Comparison of ENCODE assay signal across 11 cellular contexts in the genomic region with DNA sequence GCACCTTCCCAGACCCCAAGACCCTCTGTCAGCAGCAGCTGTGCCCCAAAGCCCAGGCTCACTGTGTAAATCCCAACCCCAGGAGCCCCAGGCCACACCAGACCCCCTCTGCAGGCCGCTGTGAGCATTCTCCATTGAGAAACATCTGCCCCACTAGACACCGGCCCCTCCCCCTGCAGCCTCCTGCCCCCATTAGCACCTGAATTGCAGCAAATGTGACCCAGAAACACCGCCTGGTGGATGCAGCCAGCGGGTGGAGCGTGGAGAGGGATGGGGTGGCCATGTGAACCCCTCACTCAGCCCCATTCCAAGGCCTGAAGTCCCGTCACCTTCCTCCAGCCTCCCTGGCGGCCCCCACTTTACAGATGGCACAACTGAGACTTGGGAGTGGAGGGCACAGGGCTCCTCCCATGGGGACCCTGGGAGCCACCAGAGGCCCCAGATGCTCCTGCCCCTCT. TPM values are rescaled to one million over a fixed set of nuclear protein-coding genes. Genes with fewer than 3 reads are reported as not detected.
A peak's percentile ranks its signal among the peaks of the same experiment; 100 is the strongest.
DNase-seq lines count a peak whose midpoint lies in the region; ATAC-seq and TF ChIP-seq lines count a peak whose summit lies in the region.
"Had no signal": no experiment of that assay in that cellular context is flagged by ENCODE, and none has a peak within 500 bp of the region (broad histone marks: within the 10 kb centered on the region; RNA-seq: fewer than 3 reads in every experiment).

No MANE protein-coding gene starts in this region.

- H3K4me1 Mint-ChIP-seq in endodermal cell, result peaks cover 14% of the 10 kb centered on the region
- peaks cover 15% of the 10 kb centered on the region for H3K4me1 Mint-ChIP-seq in activated naive CD4-positive, alpha-beta T cell treated with anti-CD3 and anti-CD28 coated beads for 36 hours (ENCODE audit: low read depth)

- no peak overlapping the region for H2AK5ac ChIP-seq in trophoblast cell (ENCODE audit: low read length)

- H3K14ac ChIP-seq in trophoblast cell (ENCODE audit: low read length), result peak overlapping the region; percentile 7

- CTCF ChIA-PET in activated naive CD4-positive, alpha-beta T cell treated with anti-CD3 and anti-CD28 coated beads for 36 hours (lab: Charles Lee), result interaction anchor here (0.6 kb wide), 1 partner anchor 63 kb away, joined by 3 read pairs; no protein-coding TSS in a partner anchor

- 72 to 84% methylated on average over 4 to 7 of the region's 7 CpGs for WGBS in endodermal cell (ENCODE audit: insufficient coverage in 1 of 2, insufficient read length in 1 of 2), 2 experiments
- WGBS in trophoblast cell (ENCODE audit: extremely low coverage, insufficient coverage, insufficient read length), result no CpG with 5 or more reads among the region's 7 CpGs

- H3K4me3 Mint-ChIP-seq in endodermal cell, result peak overlapping the region; percentile 77
- no peak overlapping the region for H3K4me3 Mint-ChIP-seq in activated naive CD4-positive, alpha-beta T cell treated with anti-CD3 and anti-CD28 coated beads for 36 hours

- H3K9me3 ChIP-seq in DND-41 (ENCODE audit: insufficient read depth, low read length, severe bottlenecking), result no peaks in the 10 kb centered on the region
- H3K9me3 ChIP-seq in endodermal cell (ENCODE audit: control insufficient read depth, low read length), result no peaks in the 10 kb centered on the region
- no peaks in the 10 kb centered on the region for H3K9me3 ChIP-seq in trophoblast cell (ENCODE audit: insufficient read depth, low read depth, low read length)

- peaks cover 60% of the 10 kb centered on the region for H4K20me1 ChIP-seq in DND-41 (ENCODE audit: insufficient read depth, low read length)

- no peak overlapping the region for H3K27ac Mint-ChIP-seq in endodermal cell
- no peak overlapping the region for H3K27ac Mint-ChIP-seq in activated naive CD4-positive, alpha-beta T cell treated with anti-CD3 and anti-CD28 coated beads for 36 hours

- peak overlapping the region; percentile 92 for H3K4me2 ChIP-seq in DND-41 (ENCODE audit: insufficient read depth, low read length)
- peak overlapping the region; percentile 91 for H3K4me2 ChIP-seq in trophoblast cell (ENCODE audit: low read length)

- intact Hi-C loops in activated naive CD4-positive, alpha-beta T cell treated with anti-CD3 and anti-CD28 coated beads for 36 hours (cut with micrococcal nuclease), result loop anchor here (10.0 kb wide), 1 partner anchor 258 kb away; the partner anchor contains the start of gene PAM16

- H3K18ac ChIP-seq in trophoblast cell (ENCODE audit: low read length), result no peak overlapping the region

- no peak overlapping the region for H3K23ac ChIP-seq in trophoblast cell (ENCODE audit: low read length)

- no peaks in the 10 kb centered on the region for H3K27me3 Mint-ChIP-seq in endodermal cell (ENCODE audit: insufficient read depth)
- H3K27me3 Mint-ChIP-seq in activated naive CD4-positive, alpha-beta T cell treated with anti-CD3 and anti-CD28 coated beads for 36 hours (ENCODE audit: low read depth), result no peaks in the 10 kb centered on the region

- H2BK120ac ChIP-seq in trophoblast cell (ENCODE audit: insufficient read depth, low read length, poor library complexity), result no peak overlapping the region

- no peak overlapping the region for H2BK5ac ChIP-seq in trophoblast cell (ENCODE audit: low read depth, low read length, poor library complexity)

- no peak overlapping the region for H2BK12ac ChIP-seq in trophoblast cell (ENCODE audit: low read length)

- H3K4me1 ChIP-seq in DND-41 (ENCODE audit: insufficient read depth, low read length) (peaks cover 40% of the 10 kb centered on the region), endodermal cell (ENCODE audit: control insufficient read depth, insufficient read depth, low read length) (peaks cover 7% of the 10 kb centered on the region), trophoblast cell (ENCODE audit: control insufficient read depth in 1 of 2, insufficient read depth in 2 of 2, low read length in 2 of 2) (peaks cover 16 to 30% of the 10 kb centered on the region in 2 experiments)

- H3K4me3 ChIP-seq in DND-41 (ENCODE audit: low read depth in 1 of 2, low read length in 2 of 2) (peak overlapping the region in 1 of 2 experiments; percentile 66; a peak in 2 of 4 replicates), endodermal cell (ENCODE audit: low read length) (peak overlapping the region; percentile 93), trophoblast cell (ENCODE audit: low read depth, low read length) (no peak overlapping the region)

- H3K36me3 Mint-ChIP-seq in endodermal cell (ENCODE audit: low read depth), result peaks cover 3% of the 10 kb centered on the region
- no peaks in the 10 kb centered on the region for H3K36me3 Mint-ChIP-seq in activated naive CD4-positive, alpha-beta T cell treated with anti-CD3 and anti-CD28 coated beads for 36 hours (ENCODE audit: low read depth)

- H4K91ac ChIP-seq in trophoblast cell (ENCODE audit: low read depth, low read length), result no peak overlapping the region

- H4K12ac ChIP-seq in trophoblast cell (ENCODE audit: low read depth, low read length), result no peak overlapping the region

- H3K79me2 ChIP-seq in DND-41 (ENCODE audit: insufficient read depth, low read length) (peaks cover 63% of the 10 kb centered on the region), trophoblast cell (ENCODE audit: control insufficient read depth, insufficient read depth, low read length, poor library complexity) (peaks cover 32% of the 10 kb centered on the region)

- H3K36me3 ChIP-seq in DND-41 (ENCODE audit: insufficient read depth, low read length) (peaks cover 33% of the 10 kb centered on the region), endodermal cell (ENCODE audit: control insufficient read depth, insufficient read depth, low read length) (peaks cover 4% of the 10 kb centered on the region), trophoblast cell (ENCODE audit: control insufficient read depth in 1 of 2, insufficient read depth in 2 of 2, low read length in 2 of 2) (peaks cover 27 to 29% of the 10 kb centered on the region in 2 experiments)

- H3K79me1 ChIP-seq in trophoblast cell (ENCODE audit: low read length), result peaks cover 27% of the 10 kb centered on the region

- TF ChIP-seq CTCF in DND-41 (IDR thresholded peaks at IDR 0.05; ENCODE audit: borderline replicate concordance, extremely low read depth, low read length, poor library complexity, severe bottlenecking) (peak; percentile 10), endodermal cell (conservative IDR thresholded peaks at IDR 0.05) (peak; percentile 67)

- H3K4ac ChIP-seq in trophoblast cell (ENCODE audit: low read depth, low read length), result peak overlapping the region; percentile 68

- DNase-seq in DND-41, result no peak
- DNase-seq in NAMALWA (ENCODE audit: low spot score), result peak; percentile 68
- DNase-seq in endodermal cell, result peak; percentile 87
- no peak for DNase-seq in trophoblast cell
- DNase-seq in DMS53 (lab: John Stamatoyannopoulos, UW), result no peak
- no peak for DNase-seq in NCI-H446 (lab: John Stamatoyannopoulos, UW)
- DNase-seq in activated naive CD4-positive, alpha-beta T cell treated with anti-CD3 and anti-CD28 coated beads for 36 hours, result no peak
- DNase-seq: activated CD8-positive, alpha-beta memory T cell treated with anti-CD3 and anti-CD28 coated beads, Interleukin-2, amount 50 U/mL, for 48 hours; NCI-H1417; stimulated activated naive CD4-positive, alpha-beta T cell had no signal

- no peaks in the 10 kb centered on the region for H3K9me3 Mint-ChIP-seq in endodermal cell
- no peaks in the 10 kb centered on the region for H3K9me3 Mint-ChIP-seq in activated naive CD4-positive, alpha-beta T cell treated with anti-CD3 and anti-CD28 coated beads for 36 hours

- no peak for ATAC-seq in DND-41 (ENCODE audit: insufficient read depth, low read depth)
- ATAC-seq in GM21526 (IDR thresholded peaks at IDR 0.05; ENCODE audit: low FRiP score, unreplicated experiment), result no peak

- H3K27me3 ChIP-seq in DND-41 (ENCODE audit: insufficient read depth, low read length, poor library complexity) (no peaks in the 10 kb centered on the region), endodermal cell (ENCODE audit: control insufficient read depth, insufficient read depth, low read length, poor library complexity, severe bottlenecking) (no peaks in the 10 kb centered on the region), trophoblast cell (ENCODE audit: insufficient read depth, low read length) (no peaks in the 10 kb centered on the region)

- H3K27ac ChIP-seq in DND-41 (ENCODE audit: low read length) (no peak overlapping the region), endodermal cell (ENCODE audit: low read depth, low read length) (no peak overlapping the region), trophoblast cell (ENCODE audit: low read depth, low read length) (peak overlapping the region; percentile 38)

- H3K9ac ChIP-seq in DND-41 (ENCODE audit: low read depth, low read length) (peak overlapping the region; percentile 82; the same call in 1 of the 2 replicates), endodermal cell (ENCODE audit: extremely low read depth, low read length, poor library complexity, severe bottlenecking) (no peak overlapping the region), trophoblast cell (ENCODE audit: low read length) (no peak overlapping the region)

- H2AFZ ChIP-seq in DND-41 (ENCODE audit: low read depth, low read length) (no peak overlapping the region), trophoblast cell (ENCODE audit: insufficient read depth, low read length, poor library complexity) (no peak overlapping the region)

- H4K8ac ChIP-seq in trophoblast cell (ENCODE audit: low read depth, low read length), result no peak overlapping the region

RNA-seq across cellular contexts. Expression of gene UBALD1, which starts 2.2 kb away (rescaled TPM):
- total RNA-seq in endodermal cell, result 10 to 100 TPM; 46.8 to 49.6 TPM
- polyA plus RNA-seq in endodermal cell (2013, experiment 1 of 2), result 28.8 TPM
- 24.7 TPM for polyA plus RNA-seq in endodermal cell (2013, experiment 2 of 2)
- polyA plus RNA-seq in trophoblast cell (2013), result 52.8 and 57.6 TPM in 2 replicates
- total RNA-seq in activated naive CD4-positive, alpha-beta T cell treated with anti-CD3 and anti-CD28 coated beads for 36 hours, result 1 to 10 TPM; 8.5 to 9.3 TPM

RNA-seq across cellular contexts. Expression of gene MGRN1, which starts 12.1 kb away (rescaled TPM):
- 10 to 100 TPM; 66.9 to 71.4 TPM for total RNA-seq in endodermal cell
- polyA plus RNA-seq in endodermal cell (2013, experiment 1 of 2), result 52.3 TPM
- polyA plus RNA-seq in endodermal cell (2013, experiment 2 of 2), result 45.0 TPM
- polyA plus RNA-seq in trophoblast cell (2013), result 52.1 and 52.4 TPM in 2 replicates
- total RNA-seq in activated naive CD4-positive, alpha-beta T cell treated with anti-CD3 and anti-CD28 coated beads for 36 hours, result 10 to 100 TPM; 46.3 to 48.8 TPM

RNA-seq across cellular contexts. Expression of gene C16orf96, which starts 56.4 kb away (rescaled TPM):
- 1 to 10 TPM; 1.5 to 1.6 TPM for total RNA-seq in endodermal cell
- 0.57 TPM for polyA plus RNA-seq in endodermal cell (2013, experiment 1 of 2)
- polyA plus RNA-seq in endodermal cell (2013, experiment 2 of 2), result 0.70 TPM
- polyA plus RNA-seq in trophoblast cell (2013), result 0.10 and 0.12 TPM in 2 replicates
- under 1 TPM; 0.07 to 0.30 TPM for total RNA-seq in activated naive CD4-positive, alpha-beta T cell treated with anti-CD3 and anti-CD28 coated beads for 36 hours

Comparison
In these comparisons a context has a peak if more than half of its experiments do, and no peak if none do; other contexts are left out.
1. DNase-seq: peak in NAMALWA (single experiment) and endodermal cell (single experiment); none in DND-41 (single experiment), trophoblast cell (0 of 2), DMS53 (single experiment), NCI-H446 (0 of 2) and activated naive CD4-positive, alpha-beta T cell treated with anti-CD3 and anti-CD28 coated beads for 36 hours (single experiment).
2. RNA of gene UBALD1, which starts 2.2 kb away (total RNA-seq): 46.8 to 49.6 TPM in endodermal cell; 8.5 to 9.3 TPM in activated naive CD4-positive, alpha-beta T cell treated with anti-CD3 and anti-CD28 coated beads for 36 hours; every median in the first group is over 4 times any median in the second.